In the genomic region with DNA sequence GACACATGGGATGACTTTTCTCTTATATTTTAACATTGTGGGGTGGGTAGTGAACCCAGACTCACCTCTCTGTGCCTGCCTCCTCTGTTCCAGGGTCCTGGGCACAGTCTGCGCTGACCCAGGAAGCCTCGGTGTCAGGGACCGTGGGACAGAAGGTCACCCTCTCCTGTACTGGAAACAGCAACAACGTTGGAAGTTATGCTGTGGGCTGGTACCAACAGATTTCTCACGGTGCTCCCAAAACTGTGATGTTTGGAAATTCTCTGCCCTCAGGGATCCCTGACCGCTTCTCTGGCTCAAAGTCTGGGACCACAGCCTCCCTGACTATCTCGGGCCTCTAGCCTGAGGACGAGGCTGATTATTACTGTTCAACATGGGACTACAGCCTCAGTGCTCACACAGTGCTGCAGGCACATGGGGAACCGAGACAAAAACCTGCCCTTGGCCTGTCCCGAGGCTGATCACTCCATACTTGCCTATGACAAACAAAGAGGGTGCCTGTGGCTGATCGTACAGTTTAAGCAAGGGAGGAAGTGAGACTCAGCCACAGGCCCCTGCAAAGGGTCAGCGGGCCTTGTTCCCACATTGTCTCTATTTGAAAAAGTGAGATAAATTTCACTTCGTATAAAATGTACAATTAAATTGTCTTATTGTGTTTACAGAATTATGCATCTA, we compare ENCODE assay signal across 17 cellular contexts. TPM values are rescaled to one million over a fixed set of nuclear protein-coding genes. Genes with fewer than 3 reads are reported as not detected.
DNase-seq lines count a peak whose midpoint lies in the region; ATAC-seq and TF ChIP-seq lines count a peak whose summit lies in the region.
"Had no signal": no experiment of that assay in that cellular context is flagged by ENCODE, and none has a peak within 500 bp of the region (broad histone marks: within the 10 kb centered on the region; RNA-seq: fewer than 3 reads in every experiment).

No MANE protein-coding gene starts in this region.

- H3K79me2 ChIP-seq in H9 (ENCODE audit: insufficient read depth, low read length) = no peaks in the 10 kb centered on the region
- H3K79me2 ChIP-seq: parathyroid adenoma had no signal

- H4K5ac ChIP-seq in H9 (ENCODE audit: insufficient read length, low read depth, low read length) = no peak overlapping the region

- H2BK15ac ChIP-seq in H9 (ENCODE audit: low read depth, low read length) = 0 out of 2 replicates have a peak overlapping the region, but pooled peaks have one; percentile 52

- no peaks in the 10 kb centered on the region for H3K79me1 ChIP-seq in H9 (ENCODE audit: insufficient read depth, low read depth, low read length, poor library complexity, severe bottlenecking)

- no peaks in the 10 kb centered on the region for H4K20me1 ChIP-seq in H9 (ENCODE audit: control insufficient read depth, insufficient read depth, insufficient read length)

- H3K4me3 Mint-ChIP-seq in H9 (no peak overlapping the region), neural crest cell (no peak overlapping the region), immature natural killer cell (no peak overlapping the region)
- no peak overlapping the region for H3K4me3 Mint-ChIP-seq in T-helper 2 cell treated with Interferon-gamma antibody and Interleukin-4, amounts not matched to agents 5 μg/mL and 100 μg/mL, for 36 hours
- H3K4me3 Mint-ChIP-seq: CD4-positive, CD25-positive, alpha-beta regulatory T cell; T-helper 1 cell treated with Interleukin-12 subunit alpha and Interleukin-12 subunit beta and Interleukin-4 antibody, amounts not matched to agents 30 μg/mL and 1 μg/mL, for 36 hours had no signal

- H3K23ac ChIP-seq in H9 (ENCODE audit: insufficient read length, low read depth, low read length) = no peak overlapping the region

- no peak overlapping the region; the same call in 1 of the 2 replicates for H3K14ac ChIP-seq in H9 (ENCODE audit: insufficient read depth, low read length)

- H3K9me3 ChIP-seq in H9 (ENCODE audit: control insufficient read depth, low read depth, low read length) (no peaks in the 10 kb centered on the region), HAP-1 (no peaks in the 10 kb centered on the region)

- no CpG with 5 or more reads among the region's 13 CpGs for WGBS in H9 (ENCODE audit: extremely low coverage, insufficient read length, low lambda C conversion rate)

- no peaks in the 10 kb centered on the region; the same call in 1 of the 2 replicates for H3K4me1 ChIP-seq in H9 (ENCODE audit: insufficient read depth, low read length)
- peaks cover 11% of the 10 kb centered on the region for H3K4me1 ChIP-seq in HAP-1
- H3K4me1 ChIP-seq: parathyroid adenoma had no signal

- H3K23me2 ChIP-seq in H9 (ENCODE audit: insufficient read length, low read depth, low read length, poor library complexity, severe bottlenecking) = no peaks in the 10 kb centered on the region

- H3K4me1 Mint-ChIP-seq in H9 (peaks cover 7 to 22% of the 10 kb centered on the region in 2 experiments), neural crest cell (peaks cover 11% of the 10 kb centered on the region), immature natural killer cell (no peaks in the 10 kb centered on the region)
- no peaks in the 10 kb centered on the region for H3K4me1 Mint-ChIP-seq in T-helper 2 cell treated with Interferon-gamma antibody and Interleukin-4, amounts not matched to agents 5 μg/mL and 100 μg/mL, for 36 hours (ENCODE audit: low read depth)
- H3K4me1 Mint-ChIP-seq: CD4-positive, CD25-positive, alpha-beta regulatory T cell had no signal

- no peak overlapping the region for H2BK20ac ChIP-seq in H9 (ENCODE audit: low read depth, low read length, poor library complexity, severe bottlenecking)

- no peak overlapping the region for H3K27ac ChIP-seq in H9 (ENCODE audit: insufficient read length, low read depth, low read length)
- H3K27ac ChIP-seq: parathyroid adenoma had no signal

- in situ Hi-C loops in HAP-1 (cut with MboI; ENCODE audit: low sequenced_read_pairs) = no loop called here

- H2BK12ac ChIP-seq in H9 (ENCODE audit: insufficient read length, low read depth, low read length) = no peak overlapping the region

- H3K4me2 ChIP-seq in H9 (ENCODE audit: insufficient read depth, insufficient read length, low read length) = no peak overlapping the region

- no peak overlapping the region for H3K56ac ChIP-seq in H9 (ENCODE audit: insufficient read length, low read depth, low read length)

- no peak for DNase-seq in H9
- peak; percentile 81 for DNase-seq in NAMALWA (ENCODE audit: low spot score)
- DNase-seq in neural crest cell (ENCODE audit: low read depth, low spot score) = no peak
- no peak for DNase-seq in T-helper 2 cell treated with Interferon-gamma antibody and Interleukin-4, amounts not matched to agents 5 μg/mL and 100 μg/mL, for 36 hours (ENCODE audit: low spot score)
- no peak for DNase-seq in immature natural killer cell
- DNase-seq in HAP-1 (ENCODE audit: low spot score in 2 of 2) = no peak
- DNase-seq: activated CD4-positive, alpha-beta T cell treated with anti-CD3 and anti-CD28 coated beads, Interleukin-2, amount 50 U/mL, for 48 hours; CD4-positive, CD25-positive, alpha-beta regulatory T cell; central memory CD4-positive, alpha-beta T cell; NCI-H2081 treated with DMSO at 0.1 percent for 48 hours; OCI-M1; stimulated activated naive CD4-positive, alpha-beta T cell had no signal

- no peak overlapping the region for H3K4ac ChIP-seq in H9 (ENCODE audit: low read depth, low read length)

- no peaks in the 10 kb centered on the region for H3K36me3 ChIP-seq in HAP-1 (replicated peaks)

- no peak overlapping the region for H2AK5ac ChIP-seq in H9 (ENCODE audit: insufficient read length, low read length)

- no peak overlapping the region for H2BK5ac ChIP-seq in H9 (ENCODE audit: insufficient read length, low read length)

- H3K9me3 Mint-ChIP-seq in H9 = no peaks in the 10 kb centered on the region
- H3K9me3 Mint-ChIP-seq in neural crest cell = no peaks in the 10 kb centered on the region
- H3K9me3 Mint-ChIP-seq in T-helper 2 cell treated with Interferon-gamma antibody and Interleukin-4, amounts not matched to agents 5 μg/mL and 100 μg/mL, for 36 hours = no peaks in the 10 kb centered on the region
- H3K9me3 Mint-ChIP-seq in immature natural killer cell = no peaks in the 10 kb centered on the region
- H3K9me3 Mint-ChIP-seq: T-helper 1 cell treated with Interleukin-12 subunit alpha and Interleukin-12 subunit beta and Interleukin-4 antibody, amounts not matched to agents 30 μg/mL and 1 μg/mL, for 36 hours had no signal

- H3K9ac ChIP-seq in H9 (ENCODE audit: extremely low read depth, insufficient read length, low read length) = no peak overlapping the region
- H3K9ac ChIP-seq: parathyroid adenoma had no signal

- H3K36me3 Mint-ChIP-seq in H9 (ENCODE audit: insufficient read depth in 1 of 3, low read depth in 3 of 3) = no peaks in the 10 kb centered on the region
- H3K36me3 Mint-ChIP-seq in neural crest cell (ENCODE audit: low read depth) = no peaks in the 10 kb centered on the region
- no peaks in the 10 kb centered on the region for H3K36me3 Mint-ChIP-seq in T-helper 2 cell treated with Interferon-gamma antibody and Interleukin-4, amounts not matched to agents 5 μg/mL and 100 μg/mL, for 36 hours (ENCODE audit: low read depth)
- no peaks in the 10 kb centered on the region for H3K36me3 Mint-ChIP-seq in immature natural killer cell
- H3K36me3 Mint-ChIP-seq: CD4-positive, CD25-positive, alpha-beta regulatory T cell had no signal

- no peak overlapping the region for H3T11ph ChIP-seq in H9 (ENCODE audit: low read length)

- H3K18ac ChIP-seq in H9 (ENCODE audit: insufficient read length, low read depth, low read length) = no peak overlapping the region

- no peak overlapping the region for H3K4me3 ChIP-seq in HAP-1
- H3K4me3 ChIP-seq: lung had no signal

- H3K27me3 Mint-ChIP-seq in H9 (ENCODE audit: low read depth) = peaks cover 95% of the 10 kb centered on the region
- no peaks in the 10 kb centered on the region for H3K27me3 Mint-ChIP-seq in neural crest cell (ENCODE audit: low read depth)
- H3K27me3 Mint-ChIP-seq in T-helper 2 cell treated with Interferon-gamma antibody and Interleukin-4, amounts not matched to agents 5 μg/mL and 100 μg/mL, for 36 hours (ENCODE audit: low read depth) = peaks cover 2% of the 10 kb centered on the region
- peaks cover 0 to 2% (median 1%) of the 10 kb centered on the region in 3 donors for H3K27me3 Mint-ChIP-seq in immature natural killer cell (ENCODE audit: low read depth in 3 of 3)
- H3K27me3 Mint-ChIP-seq: CD4-positive, CD25-positive, alpha-beta regulatory T cell had no signal

- TF ChIP-seq CTCF in H9 (conservative IDR thresholded peaks at IDR 0.05) (no peak), neural crest cell (conservative IDR thresholded peaks at IDR 0.05) (no peak)

- peaks cover 9% of the 10 kb centered on the region; the same call in 1 of the 2 replicates for H3K27me3 ChIP-seq in H9 (ENCODE audit: insufficient read depth, low read length)
- H3K27me3 ChIP-seq in HAP-1 (ENCODE audit: low read depth) = no peaks in the 10 kb centered on the region

- ATAC-seq in GM18502 (IDR thresholded peaks at IDR 0.05; ENCODE audit: poor library complexity, unreplicated experiment) (peak; percentile 43), GM21381 (IDR thresholded peaks at IDR 0.05; ENCODE audit: unreplicated experiment) (no peak)

- no peak overlapping the region for H2AFZ ChIP-seq in H9 (ENCODE audit: low read length)
- H2AFZ ChIP-seq: parathyroid adenoma had no signal

- no peak overlapping the region for H4K8ac ChIP-seq in H9 (replicated peaks; ENCODE audit: insufficient read length, low read depth, low read length)

- no peak overlapping the region for H3K27ac Mint-ChIP-seq in H9
- peak overlapping the region; percentile 62 for H3K27ac Mint-ChIP-seq in neural crest cell (ENCODE audit: unreplicated experiment)
- H3K27ac Mint-ChIP-seq in T-helper 2 cell treated with Interferon-gamma antibody and Interleukin-4, amounts not matched to agents 5 μg/mL and 100 μg/mL, for 36 hours = no peak overlapping the region
- no peak overlapping the region for H3K27ac Mint-ChIP-seq in immature natural killer cell
- H3K27ac Mint-ChIP-seq: T-helper 1 cell treated with Interleukin-12 subunit alpha and Interleukin-12 subunit beta and Interleukin-4 antibody, amounts not matched to agents 30 μg/mL and 1 μg/mL, for 36 hours had no signal

- no peak overlapping the region for H4K91ac ChIP-seq in H9 (ENCODE audit: insufficient read length, low read depth, low read length)

- H2BK120ac ChIP-seq in H9 (ENCODE audit: low read depth, low read length, poor library complexity, severe bottlenecking) = no peak overlapping the region

RNA-seq across cellular contexts. Expression of gene TOP3B, which starts 43.7 kb away (rescaled TPM):
- total RNA-seq in H9 (2021) (55.2 and 58.5 TPM in 2 replicates), neural crest cell (77.0 and 77.5 TPM in 2 replicates)
- polyA plus RNA-seq in immature natural killer cell = 10 to 100 TPM in 1 of 3 donors, 1 to 10 TPM in 2; 8.4 to 17.2 (median 9.7) TPM
